ENCODE assay signal across 8 cellular contexts in the genomic region with DNA sequence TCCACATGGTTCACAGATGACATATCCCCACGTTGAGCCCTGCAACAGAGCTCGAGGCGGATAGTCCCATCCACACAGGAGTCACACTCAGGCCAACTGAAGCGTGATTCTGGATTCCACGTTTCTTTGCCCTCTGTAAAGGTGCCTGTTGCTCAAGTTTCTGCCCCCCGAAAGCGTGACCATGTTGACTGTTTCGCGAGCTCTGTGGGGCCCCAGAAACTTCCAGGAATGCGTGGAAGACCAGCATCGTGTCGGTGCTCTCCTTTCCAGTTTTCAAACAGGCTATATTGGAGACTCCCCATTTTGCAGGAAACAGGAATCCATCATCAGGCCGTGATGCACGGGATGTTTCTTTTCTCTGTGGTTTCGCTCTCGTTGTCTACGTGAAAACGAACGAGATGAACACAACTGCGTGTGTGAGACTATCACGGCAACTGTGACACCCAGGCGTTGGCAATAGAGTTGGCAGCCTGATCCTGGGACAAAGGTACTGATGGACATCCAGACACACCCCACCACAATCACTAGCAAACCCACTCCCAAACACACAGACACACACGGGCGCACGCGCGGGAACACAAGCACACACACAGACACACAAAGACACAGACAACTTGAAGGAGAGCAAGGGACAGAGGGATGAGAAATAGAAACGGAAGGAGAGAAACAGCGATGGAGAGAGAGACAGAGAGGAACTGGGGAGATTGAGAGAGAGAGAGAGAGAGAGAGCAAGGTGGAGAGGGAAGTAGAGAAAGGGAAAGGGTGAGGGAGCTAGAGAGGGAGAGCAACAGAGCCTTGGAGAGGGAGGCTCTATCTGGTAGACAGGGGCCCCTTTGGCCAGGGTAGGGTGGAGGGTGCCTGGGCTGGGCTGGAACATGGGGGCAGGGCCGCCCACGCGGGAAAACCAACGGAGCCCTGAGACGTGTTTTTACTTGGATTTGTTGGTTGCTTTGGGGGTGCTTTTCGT.
DNase-seq lines count a peak whose midpoint lies in the region; ATAC-seq, FAIRE-seq and TF ChIP-seq lines count a peak whose summit lies in the region.
"Not testable (repeated sequence)": the region's sequence is repeated elsewhere in the genome, so short reads cannot be mapped to it uniquely, and the experiment has no call there.

No MANE protein-coding gene starts in this region.

- in situ Hi-C loops in IMR-90 (cut with MboI; ENCODE audit: low sequenced_read_pairs); astrocyte of the spinal cord (cut with HindIII; ENCODE audit: low sequenced_read_pairs): not testable (repeated sequence)

- H3K27me3 ChIP-seq in IMR-90 (ENCODE audit: control insufficient read depth, insufficient read depth, low read length); layer of hippocampus (ENCODE audit: control insufficient read depth, insufficient read depth, low read length): not testable (repeated sequence)
- H3K27me3 ChIP-seq in fibroblast of lung (ENCODE audit: control insufficient read depth, insufficient read depth, low read length) (peaks cover 15% of the 10 kb centered on the region), pancreas (peaks cover 0 to 31% (median 7%) of the 10 kb centered on the region in 4 donors)

- H3K79me1 ChIP-seq in IMR-90 (ENCODE audit: low read depth in 1 of 2, low read length in 2 of 2) = not testable (repeated sequence)

- H2BK5ac ChIP-seq in IMR-90 (ENCODE audit: low read depth, low read length, poor library complexity, severe bottlenecking) = peak overlapping the region; percentile 55

- peak overlapping the region; percentile 50 for H3K23ac ChIP-seq in IMR-90 (ENCODE audit: low read depth, low read length)

- peak overlapping the region; percentile 16; the same call in 1 of the 2 replicates for H2BK120ac ChIP-seq in IMR-90 (ENCODE audit: low read depth, low read length)

- CTCF ChIA-PET in IMR-90 (lab: Yijun Ruan, JAX) = not testable (repeated sequence)

- not testable (repeated sequence) for H3K4me1 ChIP-seq in IMR-90 (ENCODE audit: control insufficient read depth, insufficient read depth, low read length); fibroblast of lung (ENCODE audit: control insufficient read depth, extremely low read depth, insufficient read depth, low read length)
- peaks cover 0 to 11% (median 0%) of the 10 kb centered on the region in 3 donors for H3K4me1 ChIP-seq in pancreas

- H3K4me3 ChIP-seq in IMR-90 (ENCODE audit: insufficient read depth, low read depth, low read length) = peak overlapping the region; percentile 33
- peak overlapping the region; percentile 61 for H3K4me3 ChIP-seq in astrocyte of the spinal cord (ENCODE audit: low read depth, low read length)
- H3K4me3 ChIP-seq in fibroblast of lung (replicated peaks in 1 of 4; ENCODE audit: control extremely low read depth in 1 of 4, insufficient read depth in 1 of 4, low read depth in 3 of 4, low read length in 4 of 4) = peak overlapping the region; percentile 9 to 72 (median 42)
- peak overlapping the region in 1 of 4 donors; percentile 52 for H3K4me3 ChIP-seq in pancreas

- POLR2A ChIA-PET in IMR-90 (lab: Charles Lee; ENCODE audit: unreplicated experiment) = not testable (repeated sequence)

- H3K9me3 ChIP-seq in IMR-90 (ENCODE audit: control insufficient read depth, insufficient read depth, low read length); fibroblast of lung (ENCODE audit: control insufficient read depth, insufficient read depth, low read depth, low read length); pancreas: not testable (repeated sequence)

- not testable (repeated sequence) for TF ChIP-seq RAD21 in IMR-90 (IDR thresholded peaks at IDR 0.05; ENCODE audit: low read length)

- peak overlapping the region; percentile 63 for H3K4ac ChIP-seq in IMR-90 (ENCODE audit: low read depth, low read length)

- TF ChIP-seq POLR2A in IMR-90 (IDR thresholded peaks at IDR 0.05; ENCODE audit: low read depth, low read length) = not testable (repeated sequence)

- not testable (repeated sequence) for H2AK9ac ChIP-seq in IMR-90 (replicated peaks; ENCODE audit: low read depth, low read length, poor library complexity)

- H2AFZ ChIP-seq in IMR-90 (replicated peaks; ENCODE audit: low read length, poor library complexity) (peak overlapping the region; percentile 32), fibroblast of lung (ENCODE audit: low read length) (peak overlapping the region; percentile 63)

- peak overlapping the region; percentile 74 for H2AK5ac ChIP-seq in IMR-90 (ENCODE audit: low read depth, low read length)

- peak overlapping the region; percentile 55 for H4K5ac ChIP-seq in IMR-90 (ENCODE audit: low read depth, low read length)

- H3K4me2 ChIP-seq in IMR-90 (ENCODE audit: low read depth, low read length) (peak overlapping the region; percentile 86), fibroblast of lung (ENCODE audit: extremely low read depth, insufficient read depth, low read length) (peak overlapping the region; percentile 69)

- DNase-seq in Daoy (ENCODE audit: low read depth) (peak; percentile 30), IMR-90 (peak; percentile 46), astrocyte of the spinal cord (ENCODE audit: low read depth, low spot score) (peak; percentile 42), fibroblast of lung (ENCODE audit: low read depth in 2 of 2) (peak; percentile 42 to 54), pancreas (peak in 4 of 6 donors; percentile 25 to 74 (median 46))
- DNase-seq in activated CD4-positive, alpha-beta T cell treated with anti-CD3 and anti-CD28 coated beads, Interleukin-2, amount 50 U/mL, for 48 hours = peak; percentile 33 to 50
- not testable (repeated sequence) for DNase-seq in substantia nigra (lab: John Stamatoyannopoulos, UW)

- not testable (repeated sequence) for H4K20me1 ChIP-seq in IMR-90 (ENCODE audit: insufficient read depth, low read length); fibroblast of lung (ENCODE audit: control insufficient read depth, extremely low read depth, insufficient read depth, low read length)

- H3K79me2 ChIP-seq in fibroblast of lung (ENCODE audit: control insufficient read depth, insufficient read depth, low read length) = not testable (repeated sequence)

- intact Hi-C loops in IMR-90 (cut with micrococcal nuclease); pancreas (cut with DNase I): not testable (repeated sequence)

- FAIRE-seq in pancreas (lab: Jason Lieb, UNC) = not testable (repeated sequence)

- H3K14ac ChIP-seq in IMR-90 (replicated peaks; ENCODE audit: low read depth, low read length) = peak overlapping the region; percentile 89; the same call in 1 of the 2 replicates

- H3K18ac ChIP-seq in IMR-90 (ENCODE audit: low read depth, low read length) = not testable (repeated sequence)

- not testable (repeated sequence) for H3K9me1 ChIP-seq in IMR-90 (ENCODE audit: insufficient read depth, low read length)

- H3K27ac ChIP-seq in IMR-90 (ENCODE audit: insufficient read depth, low read length) (peak overlapping the region; percentile 65), layer of hippocampus (ENCODE audit: low read depth, low read length) (peak overlapping the region; percentile 27), pancreas (peak overlapping the region in 1 of 4 donors; percentile 1), substantia nigra (ENCODE audit: low read depth, low read length, poor library complexity, severe bottlenecking) (peak overlapping the region; percentile 80)
- H3K27ac ChIP-seq in fibroblast of lung (ENCODE audit: insufficient read depth, low read length) = not testable (repeated sequence)

- not testable (repeated sequence) for H2BK15ac ChIP-seq in IMR-90 (ENCODE audit: low read depth, low read length)

- peak overlapping the region; percentile 11; the same call in 1 of the 2 replicates for H3K56ac ChIP-seq in IMR-90 (ENCODE audit: extremely low read depth, insufficient read depth, low read length)

- BruUV-seq in IMR-90 (replicated peaks; lab: Mats Ljungman, UMichigan) = not testable (repeated sequence)

- peak overlapping the region; percentile 62 to 83; a peak in 3 of 4 replicates for H4K8ac ChIP-seq in IMR-90 (ENCODE audit: low read depth in 2 of 2, low read length in 2 of 2)

- H3K9ac ChIP-seq in IMR-90 (ENCODE audit: low read depth, low read length) (peak overlapping the region; percentile 38), fibroblast of lung (ENCODE audit: insufficient read depth, low read length) (peak overlapping the region; percentile 23)

- H2BK20ac ChIP-seq in IMR-90 (ENCODE audit: low read depth, low read length) = not testable (repeated sequence)

- peak overlapping the region; percentile 70 for H4K91ac ChIP-seq in IMR-90 (ENCODE audit: insufficient read depth, low read depth, low read length)

- 24% methylated on average over 27 of the region's 35 CpGs; no CpG with 5 or more reads in 1 of the 2 experiments for WGBS in IMR-90 (ENCODE audit: extremely low coverage in 2 of 2, insufficient read length in 1 of 2), 2 experiments
- 13 to 20% methylated on average over 35 of the region's 35 CpGs for WGBS in pancreas, 2 donors

- H3K36me3 ChIP-seq in IMR-90 (ENCODE audit: control insufficient read depth, insufficient read depth, low read length); fibroblast of lung (ENCODE audit: control insufficient read depth, insufficient read depth, low read length); pancreas: not testable (repeated sequence)

- not testable (repeated sequence) for TF ChIP-seq CTCF in IMR-90 (conservative IDR thresholded peaks at IDR 0.05; ENCODE audit: low read depth, low read length); astrocyte of the spinal cord (IDR thresholded peaks at IDR 0.05; ENCODE audit: low read depth, low read length); fibroblast of lung (conservative IDR thresholded peaks at IDR 0.05 in 1 of 2, IDR thresholded peaks at IDR 0.05 in 1 of 2; ENCODE audit: low read depth in 1 of 2, low read length in 2 of 2); pancreas (IDR thresholded peaks at IDR 0.05)

- dilution Hi-C loops in IMR-90 (cut with HindIII; ENCODE audit: low sequenced_read_pairs, unreplicated experiment) = not testable (repeated sequence)

- not testable (repeated sequence) for ATAC-seq in IMR-90 (ENCODE audit: low read depth); pancreas
